ENCODE assay signal across 1 cellular context in genomic region chr12:38892090-38892786, GRCh38.
A peak's percentile ranks its signal among the peaks of the same experiment; 100 is the strongest.
TF ChIP-seq lines count a peak whose summit lies in the region.

No MANE protein-coding gene starts in this region.

TF ChIP-seq in HepG2, 621 proteins besides CTCF, POLR2A, EP300 and RAD21 (continued from another document and continues in another):
- no peak for TF ChIP-seq ZNF407 (CRISPR knock-in tag; IDR thresholded peaks at IDR 0.05; ENCODE audit: not compliant biosample characterization)
- TF ChIP-seq ZNF761 (CRISPR knock-in tag; conservative IDR thresholded peaks at IDR 0.05) = no peak
- TF ChIP-seq ZBTB46 (CRISPR knock-in tag; IDR thresholded peaks at IDR 0.05; ENCODE audit: borderline replicate concordance) = no peak
- TF ChIP-seq ZIK1 (CRISPR knock-in tag; IDR thresholded peaks at IDR 0.05; ENCODE audit: borderline replicate concordance, low read depth) = no peak
- TF ChIP-seq ZNF563 (CRISPR knock-in tag; IDR thresholded peaks at IDR 0.05) = no peak
- no peak for TF ChIP-seq ZSCAN30 (CRISPR knock-in tag; IDR thresholded peaks at IDR 0.05)
- TF ChIP-seq CREM (IDR thresholded peaks at IDR 0.05) = peak; percentile 63; the same call in 1 of the 2 replicates
- TF ChIP-seq CREM (CRISPR knock-in tag; IDR thresholded peaks at IDR 0.05) = no peak
- TF ChIP-seq HMG20B (CRISPR knock-in tag; conservative IDR thresholded peaks at IDR 0.05) = peak; percentile 73; the same call in 1 of the 2 replicates
- TF ChIP-seq TERF1 (CRISPR knock-in tag; IDR thresholded peaks at IDR 0.05) = no peak
- no peak for TF ChIP-seq ZNF749 (CRISPR knock-in tag; IDR thresholded peaks at IDR 0.05; ENCODE audit: borderline replicate concordance)
- TF ChIP-seq ZNF414 (CRISPR knock-in tag; IDR thresholded peaks at IDR 0.05) = no peak
- peak; percentile 34; the same call in 1 of the 2 replicates for TF ChIP-seq ZNF281 (CRISPR knock-in tag; IDR thresholded peaks at IDR 0.05; ENCODE audit: borderline replicate concordance)
- TF ChIP-seq GTF2F1 (IDR thresholded peaks at IDR 0.05; ENCODE audit: low read length) = no peak
- no peak for TF ChIP-seq CBX1 (IDR thresholded peaks at IDR 0.05; ENCODE audit: low read depth)
- no peak for TF ChIP-seq ZNF720 (CRISPR knock-in tag; IDR thresholded peaks at IDR 0.05)
- no peak for TF ChIP-seq ZNF564 (CRISPR knock-in tag; IDR thresholded peaks at IDR 0.05)
- no peak for TF ChIP-seq ZMAT5 (CRISPR knock-in tag; IDR thresholded peaks at IDR 0.05; ENCODE audit: borderline replicate concordance, low read depth)
- no peak for TF ChIP-seq SALL2 (CRISPR knock-in tag; IDR thresholded peaks at IDR 0.05)
- peak; percentile 56; the same call in 1 of the 2 replicates for TF ChIP-seq MIXL1 (CRISPR knock-in tag; IDR thresholded peaks at IDR 0.05)
- no peak for TF ChIP-seq SRSF4 (IDR thresholded peaks at IDR 0.05; ENCODE audit: low read depth, low read length, poor library complexity, severe bottlenecking)
- TF ChIP-seq TFDP2 (CRISPR knock-in tag; IDR thresholded peaks at IDR 0.05) = no peak
- no peak for TF ChIP-seq NCOA5 (CRISPR knock-in tag; IDR thresholded peaks at IDR 0.05)
- TF ChIP-seq ATF2 (CRISPR knock-in tag; IDR thresholded peaks at IDR 0.05) = peak; percentile 48; the same call in 1 of the 2 replicates
- TF ChIP-seq CSRNP1 (CRISPR knock-in tag; IDR thresholded peaks at IDR 0.05) = no peak
- no peak for TF ChIP-seq ZBTB25 (CRISPR knock-in tag; IDR thresholded peaks at IDR 0.05)
- no peak for TF ChIP-seq ZNF282 (IDR thresholded peaks at IDR 0.05; ENCODE audit: partially characterized antibody)
- TF ChIP-seq ASH2L (IDR thresholded peaks at IDR 0.05; ENCODE audit: insufficient read length, low read depth, low read length) = peak; percentile 54
- no peak for TF ChIP-seq NR3C1 (CRISPR knock-in tag; IDR thresholded peaks at IDR 0.05)
- TF ChIP-seq ZNF740 (CRISPR knock-in tag; IDR thresholded peaks at IDR 0.05) = no peak
- TF ChIP-seq CCDC6 (CRISPR knock-in tag; IDR thresholded peaks at IDR 0.05) = 0 out of 2 replicates have a peak, but pooled peaks have one; percentile 26
- TF ChIP-seq ZNF234 (CRISPR knock-in tag; conservative IDR thresholded peaks at IDR 0.05) = no peak
- TF ChIP-seq ZMYM3 (CRISPR knock-in tag; IDR thresholded peaks at IDR 0.05) = 0 out of 2 replicates have a peak, but pooled peaks have one; percentile 13
- peak; percentile 54 for TF ChIP-seq TCF7 (IDR thresholded peaks at IDR 0.05; ENCODE audit: low read depth)
- no peak for TF ChIP-seq ZNF562 (CRISPR knock-in tag; IDR thresholded peaks at IDR 0.05; ENCODE audit: borderline replicate concordance)
- peak; percentile 85 for TF ChIP-seq HDAC2 (CRISPR knock-in tag; IDR thresholded peaks at IDR 0.05)
- no peak for TF ChIP-seq HNRNPLL (IDR thresholded peaks at IDR 0.05; ENCODE audit: low read depth, low read length, poor library complexity, severe bottlenecking)
- no peak for TF ChIP-seq NFIB (CRISPR knock-in tag; IDR thresholded peaks at IDR 0.05; ENCODE audit: borderline replicate concordance)
- no peak for TF ChIP-seq ZNF619 (CRISPR knock-in tag; IDR thresholded peaks at IDR 0.05)
- TF ChIP-seq KDM5A (IDR thresholded peaks at IDR 0.05; ENCODE audit: borderline replicate concordance, low read length) = no peak
- TF ChIP-seq ZFP36L1 (CRISPR knock-in tag; IDR thresholded peaks at IDR 0.05) = no peak
- TF ChIP-seq SIX1 (CRISPR knock-in tag; IDR thresholded peaks at IDR 0.05; ENCODE audit: borderline replicate concordance) = no peak
